Comparison of ENCODE assay signal across 13 cellular contexts in genomic region chr3:53288214-53288613, GRCh38. TPM values are rescaled to one million over a fixed set of nuclear protein-coding genes. Genes with fewer than 3 reads are reported as not detected.
DNase-seq lines count a peak whose midpoint lies in the region; ATAC-seq and TF ChIP-seq lines count a peak whose summit lies in the region.
"Had no signal": no experiment of that assay in that cellular context is flagged by ENCODE, and none has a peak within 500 bp of the region (broad histone marks: within the 10 kb centered on the region; RNA-seq: fewer than 3 reads in every experiment).

No MANE protein-coding gene starts in this region.

- H3K4me2 ChIP-seq in H9 (ENCODE audit: insufficient read depth, insufficient read length, low read length) (no peak overlapping the region), smooth muscle cell (no peak overlapping the region)
- H3K4me2 ChIP-seq: PC-9 had no signal

- H3K4me1 Mint-ChIP-seq in H9: peaks cover 44 to 58% of the 10 kb centered on the region in 2 experiments
- peaks cover 52% of the 10 kb centered on the region for H3K4me1 Mint-ChIP-seq in WTC11

- no peak overlapping the region for H3K27ac ChIP-seq in H9 (ENCODE audit: insufficient read length, low read depth, low read length)
- peak overlapping the region; percentile 70 for H3K27ac ChIP-seq in iPS-20b (ENCODE audit: low read length)
- H3K27ac ChIP-seq in smooth muscle cell (ENCODE audit: low read depth): peak overlapping the region; percentile 49
- H3K27ac ChIP-seq: PC-9 had no signal

- H3F3A ChIP-seq in smooth muscle cell (ENCODE audit: low read depth): peaks cover 3% of the 10 kb centered on the region

- DNase-seq in H9 (no peak), WTC11 (ENCODE audit: low spot score) (no peak), smooth muscle cell (lab: John Stamatoyannopoulos, UW; ENCODE audit: unreplicated experiment) (no peak), NCI-H226 (no peak)
- no peak for DNase-seq in stimulated activated CD4-positive, alpha-beta T cell treated with anti-CD3 and anti-CD28 coated beads, Interleukin-15, amount 100 ng/mL, for 24 hours
- DNase-seq: Caco-2, KG1, NCI-H1092, NCI-H1694, PC-9 had no signal

- no peak overlapping the region for H3T11ph ChIP-seq in H9 (ENCODE audit: low read length)

- H3K23ac ChIP-seq in H9 (ENCODE audit: insufficient read length, low read depth, low read length): no peak overlapping the region

- no peak overlapping the region for H2BK15ac ChIP-seq in H9 (ENCODE audit: low read depth, low read length)

- H4K8ac ChIP-seq in H9 (replicated peaks; ENCODE audit: insufficient read length, low read depth, low read length): no peak overlapping the region

- H3K36me3 Mint-ChIP-seq in H9 (ENCODE audit: insufficient read depth in 1 of 3, low read depth in 3 of 3): peaks cover 11 to 35% (median 29%) of the 10 kb centered on the region in 3 experiments; a peak in 6 of 7 replicates
- H3K36me3 Mint-ChIP-seq in WTC11: peaks cover 20% of the 10 kb centered on the region

- no peak overlapping the region for H3K4ac ChIP-seq in H9 (ENCODE audit: low read depth, low read length)

- H3K79me2 ChIP-seq in H9 (ENCODE audit: insufficient read depth, low read length) (no peaks in the 10 kb centered on the region), smooth muscle cell (ENCODE audit: low read depth) (no peaks in the 10 kb centered on the region)

- TF ChIP-seq CTCF in H9 (conservative IDR thresholded peaks at IDR 0.05) (no peak), WTC11 (IDR thresholded peaks at IDR 0.05) (no peak), smooth muscle cell (IDR thresholded peaks at IDR 0.05; ENCODE audit: borderline replicate concordance, insufficient read depth, poor library complexity, severe bottlenecking) (no peak)

- H3K9me3 Mint-ChIP-seq in H9: no peaks in the 10 kb centered on the region
- no peaks in the 10 kb centered on the region for H3K9me3 Mint-ChIP-seq in WTC11

- no peaks in the 10 kb centered on the region for H3K27me3 ChIP-seq in H9 (ENCODE audit: insufficient read depth, low read length)
- H3K27me3 ChIP-seq in iPS-20b (ENCODE audit: insufficient read depth, low read length): no peaks in the 10 kb centered on the region
- no peaks in the 10 kb centered on the region for H3K27me3 ChIP-seq in smooth muscle cell (ENCODE audit: low read depth)

- POLR2A ChIA-PET in WTC11 (lab: Charles Lee): interaction anchor here (0.5 kb wide), 1 partner anchor 10 kb away, joined by 3 read pairs; no protein-coding TSS in a partner anchor

- H3K14ac ChIP-seq in H9 (ENCODE audit: insufficient read depth, low read length): no peak overlapping the region

- H3K4me3 ChIP-seq in iPS-20b (ENCODE audit: low read length) (0 out of 2 replicates have a peak overlapping the region, but pooled peaks have one; percentile 20), smooth muscle cell (no peak overlapping the region)
- H3K4me3 ChIP-seq: PC-9 had no signal

- peaks cover 42% of the 10 kb centered on the region for H3K36me3 ChIP-seq in iPS-20b (ENCODE audit: insufficient read depth, low read depth, low read length)
- H3K36me3 ChIP-seq in smooth muscle cell (ENCODE audit: low read depth): peaks cover 9% of the 10 kb centered on the region

- H3K27me3 Mint-ChIP-seq in H9 (ENCODE audit: low read depth) (no peaks in the 10 kb centered on the region), WTC11 (ENCODE audit: low read depth) (no peaks in the 10 kb centered on the region)

- no peak overlapping the region for H2BK12ac ChIP-seq in H9 (ENCODE audit: insufficient read length, low read depth, low read length)

- H3K18ac ChIP-seq in H9 (ENCODE audit: insufficient read length, low read depth, low read length): no peak overlapping the region

- H3K4me1 ChIP-seq in H9 (ENCODE audit: insufficient read depth, low read length) (peaks cover 3% of the 10 kb centered on the region), iPS-20b (ENCODE audit: insufficient read depth, low read length) (peaks cover 30% of the 10 kb centered on the region), smooth muscle cell (ENCODE audit: low read depth) (peaks cover 18% of the 10 kb centered on the region)
- H3K4me1 ChIP-seq: Caco-2 had no signal

- H3K4me3 Mint-ChIP-seq in H9 (peak overlapping the region in 1 of 2 experiments; percentile 15; a peak in 2 of 5 replicates), WTC11 (no peak overlapping the region)
- H3K4me3 Mint-ChIP-seq: CD14-positive monocyte had no signal

- no CpG with 5 or more reads among the region's 4 CpGs for WGBS in H9 (ENCODE audit: extremely low coverage, insufficient read length, low lambda C conversion rate)
- 68% methylated on average over 4 of the region's 4 CpGs for WGBS in smooth muscle cell (ENCODE audit: low lambda C conversion rate)

- CTCF ChIA-PET in WTC11 (lab: Charles Lee): interaction anchor here (1.6 to 2.9 kb wide), 3 partner anchors 12 to 178 kb away, joined by 5 to 13 read pairs (median 8); no protein-coding TSS in a partner anchor

- H3K79me1 ChIP-seq in H9 (ENCODE audit: insufficient read depth, low read depth, low read length, poor library complexity, severe bottlenecking): no peaks in the 10 kb centered on the region

- no peak overlapping the region for H3K9ac ChIP-seq in H9 (ENCODE audit: extremely low read depth, insufficient read length, low read length)
- peak overlapping the region; percentile 24; the same call in 1 of the 2 replicates for H3K9ac ChIP-seq in iPS-20b (ENCODE audit: low read depth, low read length)
- H3K9ac ChIP-seq in smooth muscle cell (ENCODE audit: low read depth): no peak overlapping the region

- H2AFZ ChIP-seq in H9 (ENCODE audit: low read length) (no peak overlapping the region), smooth muscle cell (ENCODE audit: low read depth) (no peak overlapping the region)
- H2AFZ ChIP-seq: PC-9 had no signal

- ATAC-seq in WTC11 (no peak), GM19023 (IDR thresholded peaks at IDR 0.05; ENCODE audit: unreplicated experiment) (no peak)

- no peaks in the 10 kb centered on the region for H3K9me3 ChIP-seq in H9 (ENCODE audit: control insufficient read depth, low read depth, low read length)
- H3K9me3 ChIP-seq in iPS-20b (ENCODE audit: insufficient read depth, low read depth, low read length): no peaks in the 10 kb centered on the region
- H3K9me3 ChIP-seq in smooth muscle cell (replicated peaks; ENCODE audit: low read depth): no peaks in the 10 kb centered on the region
- H3K9me3 ChIP-seq: Caco-2 had no signal

- no peak overlapping the region for H4K91ac ChIP-seq in H9 (ENCODE audit: insufficient read length, low read depth, low read length)

- no peak overlapping the region for H2BK120ac ChIP-seq in H9 (ENCODE audit: low read depth, low read length, poor library complexity, severe bottlenecking)

- H4K5ac ChIP-seq in H9 (ENCODE audit: insufficient read length, low read depth, low read length): no peak overlapping the region

- H4K20me1 ChIP-seq in H9 (ENCODE audit: control insufficient read depth, insufficient read depth, insufficient read length) (no peaks in the 10 kb centered on the region), smooth muscle cell (ENCODE audit: low read depth) (no peaks in the 10 kb centered on the region)

- peaks cover 4% of the 10 kb centered on the region for H3K23me2 ChIP-seq in H9 (ENCODE audit: insufficient read length, low read depth, low read length, poor library complexity, severe bottlenecking)

- no peak overlapping the region for H2BK20ac ChIP-seq in H9 (ENCODE audit: low read depth, low read length, poor library complexity, severe bottlenecking)

- peak overlapping the region; percentile 76 to 99 (median 92); a peak in 5 of 7 replicates for H3K27ac Mint-ChIP-seq in H9
- peak overlapping the region; percentile 90 for H3K27ac Mint-ChIP-seq in WTC11

- no peak overlapping the region for H3K56ac ChIP-seq in H9 (ENCODE audit: insufficient read length, low read depth, low read length)

- H2AK5ac ChIP-seq in H9 (ENCODE audit: insufficient read length, low read length): no peak overlapping the region

- no peak overlapping the region for H2BK5ac ChIP-seq in H9 (ENCODE audit: insufficient read length, low read length)

TF ChIP-seq in WTC11, 78 proteins besides CTCF, POLR2A, EP300 and RAD21 (continues in another document):
- TF ChIP-seq TEAD4 (CRISPR knock-in tag; IDR thresholded peaks at IDR 0.05): no peak
- TF ChIP-seq ZNF219 (CRISPR knock-in tag; IDR thresholded peaks at IDR 0.05; ENCODE audit: borderline replicate concordance): no peak
- no peak for TF ChIP-seq KAT7 (CRISPR knock-in tag; IDR thresholded peaks at IDR 0.05; ENCODE audit: borderline replicate concordance)
- TF ChIP-seq ZNF512 (CRISPR knock-in tag; IDR thresholded peaks at IDR 0.05; ENCODE audit: borderline replicate concordance): no peak
- no peak for TF ChIP-seq FOXP1 (CRISPR knock-in tag; IDR thresholded peaks at IDR 0.05; ENCODE audit: borderline replicate concordance)

RNA-seq across cellular contexts. Expression of gene TKT, which starts 32.4 kb away (rescaled TPM):
- total RNA-seq in H9 (2021): 650 and 676 TPM in 2 replicates
- total RNA-seq in WTC11 (2021): 1,040 to 1,222 TPM (median 1,204 TPM) in 3 replicates
- 106 and 138 TPM in 2 replicates for total RNA-seq in smooth muscle cell
- polyA plus RNA-seq in smooth muscle cell: 124 and 144 TPM in 2 replicates

RNA-seq across cellular contexts. Expression of gene DCP1A, which starts 59.1 kb away (rescaled TPM):
- total RNA-seq in H9 (2021) (17.2 and 17.8 TPM in 2 replicates), WTC11 (2021) (16.4 to 19.1 TPM (median 17.4 TPM) in 3 replicates), smooth muscle cell (24.7 and 29.6 TPM in 2 replicates)
- polyA plus RNA-seq in smooth muscle cell: 43.5 and 51.3 TPM in 2 replicates
